In genomic region chr1:9833632-9834031, GRCh38 we compare ENCODE assay signal across 25 cellular contexts.
"Had no signal": no experiment of that assay in that cellular context is flagged by ENCODE, and none has a peak within 500 bp of the region (broad histone marks: within the 10 kb centered on the region; RNA-seq: fewer than 3 reads in every experiment).

No MANE protein-coding gene starts in this region.

- H3K9me3 ChIP-seq: breast epithelium, SJSA1 had no signal

- H3K36me3 Mint-ChIP-seq: activated naive CD4-positive, alpha-beta T cell treated with anti-CD3 and anti-CD28 coated beads, Interleukin-2, amount 50 U/mL, for 24 hours had no signal

- H3K27ac ChIP-seq: SJSA1 had no signal

- H3K27me3 ChIP-seq: breast epithelium, SJSA1 had no signal

- H3K27ac Mint-ChIP-seq: activated CD8-positive, alpha-beta T cell treated with anti-CD3 and anti-CD28 coated beads for 36 hours; activated naive CD4-positive, alpha-beta T cell treated with anti-CD3 and anti-CD28 coated beads, Interleukin-2, amount 50 U/mL, for 24 hours; T-helper 17 cell had no signal

- ATAC-seq: activated CD4-positive, CD25-positive, alpha-beta regulatory T cell treated with anti-CD3 and anti-CD28 coated beads, Interleukin-2, amount 50 U/mL, for 24 hours; activated CD8-positive, alpha-beta T cell treated with anti-CD3 and anti-CD28 coated beads for 36 hours; Panc1; SK-N-SH treated with all-trans-retinoic acid at 6 μM for 48 hours; T-helper 17 cell had no signal

- H3K4me3 ChIP-seq: breast epithelium, SJSA1 had no signal

- H3K27me3 Mint-ChIP-seq: activated CD8-positive, alpha-beta T cell treated with anti-CD3 and anti-CD28 coated beads for 36 hours; activated naive CD4-positive, alpha-beta T cell treated with anti-CD3 and anti-CD28 coated beads, Interleukin-2, amount 50 U/mL, for 24 hours; T-helper 17 cell had no signal

- H3K36me3 ChIP-seq: breast epithelium, SJSA1 had no signal

- H3K4me3 Mint-ChIP-seq: activated CD8-positive, alpha-beta T cell treated with anti-CD3 and anti-CD28 coated beads for 36 hours; activated naive CD4-positive, alpha-beta T cell treated with anti-CD3 and anti-CD28 coated beads, Interleukin-2, amount 50 U/mL, for 24 hours; T-helper 17 cell had no signal

- DNase-seq: activated CD4-positive, alpha-beta T cell treated with anti-CD3 and anti-CD28 coated beads for 4 hours; activated CD8-positive, alpha-beta memory T cell treated with anti-CD3 and anti-CD28 coated beads, Interleukin-2, amount 50 U/mL, for 4 hours; activated CD8-positive, alpha-beta T cell treated with anti-CD3 and anti-CD28 coated beads for 36 hours; activated T-cell treated with anti-CD3 and anti-CD28 coated beads, Interleukin-2, amount 50 U/mL, for 1 hour; central memory CD4-positive, alpha-beta T cell; Karpas-422; MM.1S; NCI-H1105 treated with DMSO at 0.1 percent for 48 hours; NCI-H1436 treated with DMSO at 0.1 percent for 48 hours; NCI-H187; NCI-H2081; NCI-H510A treated with DMSO at 0.1 percent for 48 hours; NCI-H69; NK-92 treated with Interleukin-12 subunit alpha and Interleukin-12 subunit beta, amount 100 ng/mL, for 24 hours; OCI-M1; RPMI8226; SHP77; T-helper 17 cell; T-helper 9 cell had no signal

- H3K4me1 ChIP-seq: SJSA1 had no signal

- H3K9me3 Mint-ChIP-seq: activated CD8-positive, alpha-beta T cell treated with anti-CD3 and anti-CD28 coated beads for 36 hours; activated naive CD4-positive, alpha-beta T cell treated with anti-CD3 and anti-CD28 coated beads, Interleukin-2, amount 50 U/mL, for 24 hours had no signal

- H3K4me1 Mint-ChIP-seq: activated naive CD4-positive, alpha-beta T cell treated with anti-CD3 and anti-CD28 coated beads, Interleukin-2, amount 50 U/mL, for 24 hours had no signal
